17 cellular contexts compared by ENCODE assay signal in genomic region chr22:29329581-29329980, GRCh38. TPM values are rescaled to one million over a fixed set of nuclear protein-coding genes. Genes with fewer than 3 reads are reported as not detected.
A peak's percentile ranks its signal among the peaks of the same experiment; 100 is the strongest.
DNase-seq lines count a peak whose midpoint lies in the region; ATAC-seq and TF ChIP-seq lines count a peak whose summit lies in the region.
"Had no signal": no experiment of that assay in that cellular context is flagged by ENCODE, and none has a peak within 500 bp of the region (broad histone marks: within the 10 kb centered on the region; RNA-seq: fewer than 3 reads in every experiment).

No MANE protein-coding gene starts in this region.

- H3K27ac ChIP-seq in cingulate gyrus (ENCODE audit: low read depth, low read length), result peak overlapping the region; percentile 47

- H3K27ac Mint-ChIP-seq in nephron, result peak overlapping the region in 2 of 3 experiments; percentile 36 to 51
- peak overlapping the region; percentile 77 for H3K27ac Mint-ChIP-seq in stimulated activated effector memory CD8-positive, alpha-beta T cell treated with anti-CD3 and anti-CD28 coated beads, Interleukin-12 subunit alpha, Interleukin-12 subunit beta, amount 100 ng/mL, for 72 hours
- no peak overlapping the region for H3K27ac Mint-ChIP-seq in activated CD4-positive, alpha-beta memory T cell treated with anti-CD3 and anti-CD28 coated beads, Interleukin-2, amount 10 ng/mL, durations not matched to agents 7 days and 5 days
- H3K27ac Mint-ChIP-seq: CD4-positive, alpha-beta T cell had no signal

- H3K27me3 Mint-ChIP-seq in nephron (ENCODE audit: low read depth), result no peaks in the 10 kb centered on the region
- no peaks in the 10 kb centered on the region for H3K27me3 Mint-ChIP-seq in activated CD4-positive, alpha-beta memory T cell treated with anti-CD3 and anti-CD28 coated beads, Interleukin-2, amount 10 ng/mL, durations not matched to agents 7 days and 5 days
- H3K27me3 Mint-ChIP-seq: CD4-positive, alpha-beta T cell had no signal

- no peaks in the 10 kb centered on the region for H3K9me3 Mint-ChIP-seq in nephron
- no peaks in the 10 kb centered on the region for H3K9me3 Mint-ChIP-seq in stimulated activated effector memory CD8-positive, alpha-beta T cell treated with anti-CD3 and anti-CD28 coated beads, Interleukin-12 subunit alpha, Interleukin-12 subunit beta, amount 100 ng/mL, for 72 hours
- H3K9me3 Mint-ChIP-seq in activated CD4-positive, alpha-beta memory T cell treated with anti-CD3 and anti-CD28 coated beads, Interleukin-2, amount 10 ng/mL, durations not matched to agents 7 days and 5 days, result no peaks in the 10 kb centered on the region
- H3K9me3 Mint-ChIP-seq: CD4-positive, alpha-beta T cell had no signal

- no peak for TF ChIP-seq CTCF in nephron (IDR thresholded peaks at IDR 0.05; ENCODE audit: unreplicated experiment in 3 of 3)

- POLR2A ChIA-PET in activated CD4-positive, alpha-beta memory T cell treated with anti-CD3 and anti-CD28 coated beads, Interleukin-2, amount 10 ng/mL, durations not matched to agents 7 days and 5 days (lab: Charles Lee), result no interaction called here

- H3K4me1 Mint-ChIP-seq in nephron, result peaks cover 27% of the 10 kb centered on the region
- no peaks in the 10 kb centered on the region for H3K4me1 Mint-ChIP-seq in stimulated activated effector memory CD8-positive, alpha-beta T cell treated with anti-CD3 and anti-CD28 coated beads, Interleukin-12 subunit alpha, Interleukin-12 subunit beta, amount 100 ng/mL, for 72 hours
- H3K4me1 Mint-ChIP-seq in activated CD4-positive, alpha-beta memory T cell treated with anti-CD3 and anti-CD28 coated beads, Interleukin-2, amount 10 ng/mL, durations not matched to agents 7 days and 5 days, result no peaks in the 10 kb centered on the region

- H3K36me3 ChIP-seq in H7 (replicated peaks; ENCODE audit: control insufficient read depth, insufficient read depth, low read length), result peaks cover 5% of the 10 kb centered on the region

- no peak overlapping the region for H3K4me3 ChIP-seq in H7 (ENCODE audit: insufficient read depth, low read depth, low read length)
- H3K4me3 ChIP-seq: GM12878, K562 had no signal

- H3K4me3 Mint-ChIP-seq in nephron, result no peak overlapping the region
- H3K4me3 Mint-ChIP-seq in stimulated activated effector memory CD8-positive, alpha-beta T cell treated with anti-CD3 and anti-CD28 coated beads, Interleukin-12 subunit alpha, Interleukin-12 subunit beta, amount 100 ng/mL, for 72 hours, result no peak overlapping the region
- H3K4me3 Mint-ChIP-seq in activated CD4-positive, alpha-beta memory T cell treated with anti-CD3 and anti-CD28 coated beads, Interleukin-2, amount 10 ng/mL, durations not matched to agents 7 days and 5 days, result no peak overlapping the region
- H3K4me3 Mint-ChIP-seq: CD4-positive, alpha-beta T cell had no signal

- CTCF ChIA-PET in activated CD4-positive, alpha-beta memory T cell treated with anti-CD3 and anti-CD28 coated beads, Interleukin-2, amount 10 ng/mL, durations not matched to agents 7 days and 5 days (lab: Charles Lee), result no interaction called here

- peaks cover 8% of the 10 kb centered on the region for H3K36me3 Mint-ChIP-seq in nephron (ENCODE audit: low read depth)
- H3K36me3 Mint-ChIP-seq in stimulated activated effector memory CD8-positive, alpha-beta T cell treated with anti-CD3 and anti-CD28 coated beads, Interleukin-12 subunit alpha, Interleukin-12 subunit beta, amount 100 ng/mL, for 72 hours, result peaks cover 22% of the 10 kb centered on the region
- H3K36me3 Mint-ChIP-seq in activated CD4-positive, alpha-beta memory T cell treated with anti-CD3 and anti-CD28 coated beads, Interleukin-2, amount 10 ng/mL, durations not matched to agents 7 days and 5 days (ENCODE audit: low read depth), result peaks cover 8% of the 10 kb centered on the region

- DNase-seq in H7, result peak; percentile 54
- DNase-seq in stimulated activated effector memory CD8-positive, alpha-beta T cell treated with anti-CD3 and anti-CD28 coated beads, Interleukin-12 subunit alpha, Interleukin-12 subunit beta, amount 100 ng/mL, for 72 hours (ENCODE audit: low spot score in 2 of 2), result no peak
- no peak for DNase-seq in activated CD4-positive, alpha-beta memory T cell treated with anti-CD3 and anti-CD28 coated beads, Interleukin-2, amount 10 ng/mL, durations not matched to agents 7 days and 5 days
- DNase-seq: AML-193; Calu3; CD4-positive, alpha-beta T cell; NCI-H146; NCI-H2081 treated with DMSO at 0.1 percent for 48 hours; NCI-H526 treated with DMSO at 0.1 percent for 48 hours had no signal

- no peaks in the 10 kb centered on the region for H3K27me3 ChIP-seq in H7 (ENCODE audit: control insufficient read depth, insufficient read depth, low read length)

- ATAC-seq in stimulated activated effector memory CD8-positive, alpha-beta T cell treated with anti-CD3 and anti-CD28 coated beads, Interleukin-12 subunit alpha, Interleukin-12 subunit beta, amount 100 ng/mL, for 72 hours, result no peak
- no peak for ATAC-seq in GM21367 (IDR thresholded peaks at IDR 0.05; ENCODE audit: unreplicated experiment)
- no peak for ATAC-seq in GM19328 (IDR thresholded peaks at IDR 0.05; ENCODE audit: unreplicated experiment)
- ATAC-seq: GM12878, K562 had no signal

RNA-seq across cellular contexts. Expression of gene RASL10A, which starts 14.1 kb away (rescaled TPM):
- total RNA-seq in H7 (2014; rRNA removed; shearing (Covaris generic)), result 4.2 and 5.1 TPM in 2 replicates
- total RNA-seq in activated CD4-positive, alpha-beta memory T cell treated with anti-CD3 and anti-CD28 coated beads, Interleukin-2, amount 10 ng/mL, durations not matched to agents 7 days and 5 days, result under 1 TPM; 0.38 to 0.78 TPM
- total RNA-seq: A673 had no signal

RNA-seq across cellular contexts. Expression of gene GAS2L1, which starts 23.1 kb away (rescaled TPM):
- 22.2 and 28.3 TPM in 2 replicates for total RNA-seq in H7 (2014; rRNA removed; shearing (Covaris generic))
- 10 to 100 TPM; 22.5 to 23.4 TPM for total RNA-seq in activated CD4-positive, alpha-beta memory T cell treated with anti-CD3 and anti-CD28 coated beads, Interleukin-2, amount 10 ng/mL, durations not matched to agents 7 days and 5 days
- total RNA-seq: OCI-LY7 had no signal

RNA-seq across cellular contexts. Expression of gene AP1B1, which starts 58.8 kb away (rescaled TPM):
- 119 and 121 TPM in 2 replicates for total RNA-seq in H7 (2014; rRNA removed; shearing (Covaris generic))
- total RNA-seq in activated CD4-positive, alpha-beta memory T cell treated with anti-CD3 and anti-CD28 coated beads, Interleukin-2, amount 10 ng/mL, durations not matched to agents 7 days and 5 days, result 10 to 100 TPM; 70.2 to 71.4 TPM
